Comparison of ENCODE assay signal across 19 cellular contexts in the genomic region with DNA sequence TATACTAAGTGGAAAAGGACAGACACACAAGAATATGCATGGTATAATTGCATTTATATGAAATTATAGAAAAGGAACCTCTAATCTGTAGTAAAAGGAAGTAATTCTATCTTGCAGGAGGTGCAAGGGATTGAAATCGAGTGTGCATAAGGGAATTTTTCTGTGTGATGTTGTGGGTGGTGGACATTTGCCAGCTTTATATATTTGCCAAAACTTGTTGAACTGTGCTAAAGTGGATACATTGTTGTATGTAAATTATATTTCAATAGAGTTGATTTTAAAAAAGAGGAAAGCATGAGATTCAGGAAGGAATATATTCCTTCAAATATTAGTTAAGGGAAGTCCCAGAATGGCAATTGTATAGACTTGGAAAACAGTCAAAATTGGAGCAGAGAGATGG.
DNase-seq lines count a peak whose midpoint lies in the region; FAIRE-seq and TF ChIP-seq lines count a peak whose summit lies in the region.
"Had no signal": no experiment of that assay in that cellular context is flagged by ENCODE, and none has a peak within 500 bp of the region (broad histone marks: within the 10 kb centered on the region; RNA-seq: fewer than 3 reads in every experiment).

No MANE protein-coding gene starts in this region.

- H4K20me1 ChIP-seq in mammary epithelial cell (ENCODE audit: insufficient read depth, low read length): no peaks in the 10 kb centered on the region

- no peaks in the 10 kb centered on the region for H3K4me1 ChIP-seq in mammary epithelial cell (ENCODE audit: insufficient read depth, low read length)
- no peaks in the 10 kb centered on the region for H3K4me1 ChIP-seq in breast epithelium
- H3K4me1 ChIP-seq: Caco-2, HAP-1 had no signal

- no TSS peak for BruUV-seq in mammary epithelial cell (replicated peaks; lab: Mats Ljungman, UMichigan)

- no peak overlapping the region for H3K27ac ChIP-seq in mammary epithelial cell (ENCODE audit: insufficient read depth, low read depth, low read length)
- no peak overlapping the region for H3K27ac ChIP-seq in breast epithelium
- H3K27ac ChIP-seq: 22Rv1, A549, C4-2B, HL-60 had no signal

- H3K36me3 Mint-ChIP-seq in chondrocyte (ENCODE audit: low read depth) (no peaks in the 10 kb centered on the region), osteocyte (ENCODE audit: unreplicated experiment) (no peaks in the 10 kb centered on the region)
- no peaks in the 10 kb centered on the region for H3K36me3 Mint-ChIP-seq in activated CD4-positive, alpha-beta memory T cell treated with anti-CD3 and anti-CD28 coated beads, Interleukin-2, amount 10 ng/mL, durations not matched to agents 7 days and 5 days (ENCODE audit: low read depth)

- H3K27me3 ChIP-seq in mammary epithelial cell (ENCODE audit: insufficient read depth, low read length) (no peaks in the 10 kb centered on the region), breast epithelium (no peaks in the 10 kb centered on the region)

- H3K4me3 Mint-ChIP-seq in chondrocyte (ENCODE audit: unreplicated experiment): no peak overlapping the region
- no peak overlapping the region for H3K4me3 Mint-ChIP-seq in osteocyte (ENCODE audit: unreplicated experiment)
- H3K4me3 Mint-ChIP-seq in activated CD4-positive, alpha-beta memory T cell treated with anti-CD3 and anti-CD28 coated beads, Interleukin-2, amount 10 ng/mL, durations not matched to agents 7 days and 5 days: no peak overlapping the region
- H3K4me3 Mint-ChIP-seq: CD4-positive, alpha-beta T cell had no signal

- H2AFZ ChIP-seq in mammary epithelial cell (ENCODE audit: low read depth, low read length): no peak overlapping the region

- dilution Hi-C loops in mammary epithelial cell (cut with HindIII; ENCODE audit: low sequenced_read_pairs): no loop called here

- CTCF ChIA-PET in mammary epithelial cell (lab: Charles Lee; ENCODE audit: low non-redundant PET): no interaction called here
- CTCF ChIA-PET in activated CD4-positive, alpha-beta memory T cell treated with anti-CD3 and anti-CD28 coated beads, Interleukin-2, amount 10 ng/mL, durations not matched to agents 7 days and 5 days (lab: Charles Lee): no interaction called here

- H3K27ac Mint-ChIP-seq in chondrocyte (ENCODE audit: unreplicated experiment): peak overlapping the region; percentile 53
- peak overlapping the region; percentile 28 for H3K27ac Mint-ChIP-seq in osteocyte (ENCODE audit: unreplicated experiment)
- no peak overlapping the region for H3K27ac Mint-ChIP-seq in activated CD4-positive, alpha-beta memory T cell treated with anti-CD3 and anti-CD28 coated beads, Interleukin-2, amount 10 ng/mL, durations not matched to agents 7 days and 5 days
- H3K27ac Mint-ChIP-seq: CD4-positive, alpha-beta T cell had no signal

- no peak for FAIRE-seq in GM12891 (lab: Jason Lieb, UNC)
- FAIRE-seq: A549, D721Med had no signal

- TF ChIP-seq POLR2A in breast epithelium (IDR thresholded peaks at IDR 0.05) (no peak), GM12891 (IDR thresholded peaks at IDR 0.05; ENCODE audit: low read depth, low read length) (no peak)

- POLR2A ChIA-PET in activated CD4-positive, alpha-beta memory T cell treated with anti-CD3 and anti-CD28 coated beads, Interleukin-2, amount 10 ng/mL, durations not matched to agents 7 days and 5 days (lab: Charles Lee): no interaction called here

- in situ Hi-C loops in mammary epithelial cell (cut with MboI; ENCODE audit: low sequenced_read_pairs in 2 of 2): no loop called here

- H3K9me3 ChIP-seq in mammary epithelial cell (replicated peaks; ENCODE audit: insufficient read depth, low read length): no peaks in the 10 kb centered on the region
- H3K9me3 ChIP-seq in breast epithelium: no peaks in the 10 kb centered on the region
- H3K9me3 ChIP-seq: A549, Caco-2, HAP-1 had no signal

- H3K79me2 ChIP-seq in mammary epithelial cell (ENCODE audit: insufficient read depth, low read length): no peaks in the 10 kb centered on the region

- peak overlapping the region; percentile 4 for H3K4me2 ChIP-seq in mammary epithelial cell (ENCODE audit: insufficient read depth, low read depth, low read length)
- H3K4me2 ChIP-seq: A549 had no signal

- no peaks in the 10 kb centered on the region for H3K9me3 Mint-ChIP-seq in chondrocyte (ENCODE audit: low read depth)
- peaks cover 4% of the 10 kb centered on the region for H3K9me3 Mint-ChIP-seq in osteocyte (ENCODE audit: unreplicated experiment)
- no peaks in the 10 kb centered on the region for H3K9me3 Mint-ChIP-seq in activated CD4-positive, alpha-beta memory T cell treated with anti-CD3 and anti-CD28 coated beads, Interleukin-2, amount 10 ng/mL, durations not matched to agents 7 days and 5 days
- H3K9me3 Mint-ChIP-seq: CD4-positive, alpha-beta T cell had no signal

- no peak overlapping the region for H3K9ac ChIP-seq in mammary epithelial cell (ENCODE audit: insufficient read depth, low read length)

- peaks cover 33% of the 10 kb centered on the region for H3K4me1 Mint-ChIP-seq in chondrocyte (ENCODE audit: low read depth)
- peaks cover 24% of the 10 kb centered on the region for H3K4me1 Mint-ChIP-seq in osteocyte (ENCODE audit: unreplicated experiment)
- no peaks in the 10 kb centered on the region for H3K4me1 Mint-ChIP-seq in activated CD4-positive, alpha-beta memory T cell treated with anti-CD3 and anti-CD28 coated beads, Interleukin-2, amount 10 ng/mL, durations not matched to agents 7 days and 5 days

- intact Hi-C loops in mammary epithelial cell (cut with micrococcal nuclease): no loop called here
- intact Hi-C loops in breast epithelium (cut with DNase I; ENCODE audit: low total_unique reads): no loop called here

- TF ChIP-seq CTCF in mammary epithelial cell (conservative IDR thresholded peaks at IDR 0.05 in 1 of 2, IDR thresholded peaks at IDR 0.05 in 1 of 2; ENCODE audit: extremely low read depth in 1 of 2, insufficient read depth in 1 of 2, low read depth in 1 of 2, low read length in 2 of 2) (no peak), breast epithelium (IDR thresholded peaks at IDR 0.05) (no peak), chondrocyte (IDR thresholded peaks at IDR 0.05) (no peak), fibroblast of mammary gland (conservative IDR thresholded peaks at IDR 0.05; ENCODE audit: control insufficient read depth, insufficient read depth, low read depth, low read length) (no peak), osteocyte (IDR thresholded peaks at IDR 0.05) (no peak)

- no peak overlapping the region for H3K4me3 ChIP-seq in mammary epithelial cell (replicated peaks in 1 of 3; ENCODE audit: insufficient read depth in 1 of 3, low read depth in 2 of 3, low read length in 3 of 3)
- no peak overlapping the region for H3K4me3 ChIP-seq in breast epithelium
- no peak overlapping the region for H3K4me3 ChIP-seq in fibroblast of mammary gland (ENCODE audit: control insufficient read depth, low read depth, low read length)
- H3K4me3 ChIP-seq: A549, HAP-1 had no signal

- no peaks in the 10 kb centered on the region for H3K36me3 ChIP-seq in mammary epithelial cell (ENCODE audit: insufficient read depth, low read length)
- no peaks in the 10 kb centered on the region for H3K36me3 ChIP-seq in breast epithelium
- H3K36me3 ChIP-seq: HAP-1 had no signal

- DNase-seq in mammary epithelial cell (no peak), breast epithelium (ENCODE audit: low spot score in 2 of 2) (no peak), chondrocyte (ENCODE audit: low spot score) (no peak), fibroblast of mammary gland (ENCODE audit: low read depth) (peak; percentile 3), osteocyte (ENCODE audit: extremely low spot score, unreplicated experiment) (no peak), GM12891 (ENCODE audit: insufficient read length, low spot score) (no peak)
- no peak for DNase-seq in activated CD4-positive, alpha-beta memory T cell treated with anti-CD3 and anti-CD28 coated beads, Interleukin-2, amount 10 ng/mL, durations not matched to agents 7 days and 5 days
- no peak for DNase-seq in stimulated activated CD4-positive, alpha-beta T cell treated with anti-CD3 and anti-CD28 coated beads, Interleukin-2, amount 100 ng/mL, for 48 hours
- DNase-seq: AML-193; Caco-2; CD4-positive, alpha-beta T cell; GDM1; GOT3 had no signal

- H3K27me3 Mint-ChIP-seq in chondrocyte (ENCODE audit: low read depth) (no peaks in the 10 kb centered on the region), osteocyte (ENCODE audit: unreplicated experiment) (no peaks in the 10 kb centered on the region)
- no peaks in the 10 kb centered on the region for H3K27me3 Mint-ChIP-seq in activated CD4-positive, alpha-beta memory T cell treated with anti-CD3 and anti-CD28 coated beads, Interleukin-2, amount 10 ng/mL, durations not matched to agents 7 days and 5 days
- H3K27me3 Mint-ChIP-seq: CD4-positive, alpha-beta T cell had no signal

- 0% methylated on average over 1 of the region's 1 CpG for WGBS in mammary epithelial cell (ENCODE audit: low coverage, missing lambda C conversion rate)

TF ChIP-seq in GM12891, 5 proteins besides CTCF, POLR2A, EP300 and RAD21:
- TF ChIP-seq POLR2AphosphoS5 (IDR thresholded peaks at IDR 0.05; ENCODE audit: low read depth, low read length): no peak
- TF ChIP-seq PAX5 (IDR thresholded peaks at IDR 0.05; ENCODE audit: insufficient read depth, low read length, severe bottlenecking): no peak
- TF ChIP-seq TAF1 (IDR thresholded peaks at IDR 0.05; ENCODE audit: low read depth, low read length): no peak
- TF ChIP-seq SPI1 (IDR thresholded peaks at IDR 0.05; ENCODE audit: low read depth, low read length): no peak
- no peak for TF ChIP-seq POU2F2 (IDR thresholded peaks at IDR 0.05; ENCODE audit: low read depth, low read length)
